In the genomic region with DNA sequence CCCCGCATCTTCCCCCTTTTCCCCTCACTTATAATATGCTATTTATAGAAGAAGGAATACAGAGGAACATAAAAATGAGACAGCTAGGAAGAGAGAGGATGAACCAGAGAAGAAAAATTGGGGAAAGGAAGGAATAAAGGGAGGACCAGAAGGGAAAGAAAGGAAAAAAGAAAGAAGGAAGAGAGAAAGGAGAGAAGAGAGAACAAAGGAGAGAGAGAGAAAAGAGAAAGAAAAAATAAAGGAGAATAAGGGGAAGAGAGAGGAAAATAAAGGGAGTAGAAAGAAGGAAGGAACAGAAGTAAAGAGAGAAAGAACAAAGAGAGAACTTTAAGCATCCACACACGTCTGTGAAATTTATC, we compare ENCODE assay signal across 2 cellular contexts.
TF ChIP-seq lines count a peak whose summit lies in the region.

No MANE protein-coding gene starts in this region.

TF ChIP-seq in GM23338, 12 proteins besides CTCF, POLR2A, EP300 and RAD21:
- TF ChIP-seq ZNF331 (CRISPR knock-in tag; IDR thresholded peaks at IDR 0.05; ENCODE audit: low read depth): no peak
- TF ChIP-seq, protein P1, sequence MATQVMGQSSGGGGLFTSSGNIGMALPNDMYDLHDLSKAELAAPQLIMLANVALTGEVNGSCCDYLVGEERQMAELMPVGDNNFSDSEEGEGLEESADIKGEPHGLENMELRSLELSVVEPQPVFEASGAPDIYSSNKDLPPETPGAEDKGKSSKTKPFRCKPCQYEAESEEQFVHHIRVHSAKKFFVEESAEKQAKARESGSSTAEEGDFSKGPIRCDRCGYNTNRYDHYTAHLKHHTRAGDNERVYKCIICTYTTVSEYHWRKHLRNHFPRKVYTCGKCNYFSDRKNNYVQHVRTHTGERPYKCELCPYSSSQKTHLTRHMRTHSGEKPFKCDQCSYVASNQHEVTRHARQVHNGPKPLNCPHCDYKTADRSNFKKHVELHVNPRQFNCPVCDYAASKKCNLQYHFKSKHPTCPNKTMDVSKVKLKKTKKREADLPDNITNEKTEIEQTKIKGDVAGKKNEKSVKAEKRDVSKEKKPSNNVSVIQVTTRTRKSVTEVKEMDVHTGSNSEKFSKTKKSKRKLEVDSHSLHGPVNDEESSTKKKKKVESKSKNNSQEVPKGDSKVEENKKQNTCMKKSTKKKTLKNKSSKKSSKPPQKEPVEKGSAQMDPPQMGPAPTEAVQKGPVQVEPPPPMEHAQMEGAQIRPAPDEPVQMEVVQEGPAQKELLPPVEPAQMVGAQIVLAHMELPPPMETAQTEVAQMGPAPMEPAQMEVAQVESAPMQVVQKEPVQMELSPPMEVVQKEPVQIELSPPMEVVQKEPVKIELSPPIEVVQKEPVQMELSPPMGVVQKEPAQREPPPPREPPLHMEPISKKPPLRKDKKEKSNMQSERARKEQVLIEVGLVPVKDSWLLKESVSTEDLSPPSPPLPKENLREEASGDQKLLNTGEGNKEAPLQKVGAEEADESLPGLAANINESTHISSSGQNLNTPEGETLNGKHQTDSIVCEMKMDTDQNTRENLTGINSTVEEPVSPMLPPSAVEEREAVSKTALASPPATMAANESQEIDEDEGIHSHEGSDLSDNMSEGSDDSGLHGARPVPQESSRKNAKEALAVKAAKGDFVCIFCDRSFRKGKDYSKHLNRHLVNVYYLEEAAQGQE (IDR thresholded peaks at IDR 0.05; ENCODE audit: unreplicated experiment): no peak
- TF ChIP-seq, protein P2, sequence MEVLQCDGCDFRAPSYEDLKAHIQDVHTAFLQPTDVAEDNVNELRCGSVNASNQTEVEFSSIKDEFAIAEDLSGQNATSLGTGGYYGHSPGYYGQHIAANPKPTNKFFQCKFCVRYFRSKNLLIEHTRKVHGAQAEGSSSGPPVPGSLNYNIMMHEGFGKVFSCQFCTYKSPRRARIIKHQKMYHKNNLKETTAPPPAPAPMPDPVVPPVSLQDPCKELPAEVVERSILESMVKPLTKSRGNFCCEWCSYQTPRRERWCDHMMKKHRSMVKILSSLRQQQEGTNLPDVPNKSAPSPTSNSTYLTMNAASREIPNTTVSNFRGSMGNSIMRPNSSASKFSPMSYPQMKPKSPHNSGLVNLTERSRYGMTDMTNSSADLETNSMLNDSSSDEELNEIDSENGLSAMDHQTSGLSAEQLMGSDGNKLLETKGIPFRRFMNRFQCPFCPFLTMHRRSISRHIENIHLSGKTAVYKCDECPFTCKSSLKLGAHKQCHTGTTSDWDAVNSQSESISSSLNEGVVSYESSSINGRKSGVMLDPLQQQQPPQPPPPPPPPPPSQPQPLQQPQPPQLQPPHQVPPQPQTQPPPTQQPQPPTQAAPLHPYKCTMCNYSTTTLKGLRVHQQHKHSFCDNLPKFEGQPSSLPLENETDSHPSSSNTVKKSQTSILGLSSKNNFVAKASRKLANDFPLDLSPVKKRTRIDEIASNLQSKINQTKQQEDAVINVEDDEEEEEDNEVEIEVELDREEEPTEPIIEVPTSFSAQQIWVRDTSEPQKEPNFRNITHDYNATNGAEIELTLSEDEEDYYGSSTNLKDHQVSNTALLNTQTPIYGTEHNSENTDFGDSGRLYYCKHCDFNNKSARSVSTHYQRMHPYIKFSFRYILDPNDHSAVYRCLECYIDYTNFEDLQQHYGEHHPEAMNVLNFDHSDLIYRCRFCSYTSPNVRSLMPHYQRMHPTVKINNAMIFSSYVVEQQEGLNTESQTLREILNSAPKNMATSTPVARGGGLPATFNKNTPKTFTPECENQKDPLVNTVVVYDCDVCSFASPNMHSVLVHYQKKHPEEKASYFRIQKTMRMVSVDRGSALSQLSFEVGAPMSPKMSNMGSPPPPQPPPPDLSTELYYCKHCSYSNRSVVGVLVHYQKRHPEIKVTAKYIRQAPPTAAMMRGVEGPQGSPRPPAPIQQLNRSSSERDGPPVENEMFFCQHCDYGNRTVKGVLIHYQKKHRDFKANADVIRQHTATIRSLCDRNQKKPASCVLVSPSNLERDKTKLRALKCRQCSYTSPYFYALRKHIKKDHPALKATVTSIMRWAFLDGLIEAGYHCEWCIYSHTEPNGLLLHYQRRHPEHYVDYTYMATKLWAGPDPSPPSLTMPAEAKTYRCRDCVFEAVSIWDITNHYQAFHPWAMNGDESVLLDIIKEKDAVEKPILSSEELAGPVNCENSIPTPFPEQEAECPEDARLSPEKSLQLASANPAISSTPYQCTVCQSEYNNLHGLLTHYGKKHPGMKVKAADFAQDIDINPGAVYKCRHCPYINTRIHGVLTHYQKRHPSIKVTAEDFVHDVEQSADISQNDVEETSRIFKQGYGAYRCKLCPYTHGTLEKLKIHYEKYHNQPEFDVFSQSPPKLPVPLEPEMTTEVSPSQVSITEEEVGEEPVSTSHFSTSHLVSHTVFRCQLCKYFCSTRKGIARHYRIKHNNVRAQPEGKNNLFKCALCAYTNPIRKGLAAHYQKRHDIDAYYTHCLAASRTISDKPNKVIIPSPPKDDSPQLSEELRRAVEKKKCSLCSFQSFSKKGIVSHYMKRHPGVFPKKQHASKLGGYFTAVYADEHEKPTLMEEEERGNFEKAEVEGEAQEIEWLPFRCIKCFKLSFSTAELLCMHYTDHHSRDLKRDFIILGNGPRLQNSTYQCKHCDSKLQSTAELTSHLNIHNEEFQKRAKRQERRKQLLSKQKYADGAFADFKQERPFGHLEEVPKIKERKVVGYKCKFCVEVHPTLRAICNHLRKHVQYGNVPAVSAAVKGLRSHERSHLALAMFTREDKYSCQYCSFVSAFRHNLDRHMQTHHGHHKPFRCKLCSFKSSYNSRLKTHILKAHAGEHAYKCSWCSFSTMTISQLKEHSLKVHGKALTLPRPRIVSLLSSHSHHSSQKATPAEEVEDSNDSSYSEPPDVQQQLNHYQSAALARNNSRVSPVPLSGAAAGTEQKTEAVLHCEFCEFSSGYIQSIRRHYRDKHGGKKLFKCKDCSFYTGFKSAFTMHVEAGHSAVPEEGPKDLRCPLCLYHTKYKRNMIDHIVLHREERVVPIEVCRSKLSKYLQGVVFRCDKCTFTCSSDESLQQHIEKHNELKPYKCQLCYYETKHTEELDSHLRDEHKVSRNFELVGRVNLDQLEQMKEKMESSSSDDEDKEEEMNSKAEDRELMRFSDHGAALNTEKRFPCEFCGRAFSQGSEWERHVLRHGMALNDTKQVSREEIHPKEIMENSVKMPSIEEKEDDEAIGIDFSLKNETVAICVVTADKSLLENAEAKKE (CRISPR knock-in tag; IDR thresholded peaks at IDR 0.05): no peak

TF ChIP-seq in GM12878, 131 proteins besides CTCF, POLR2A, EP300 and RAD21:
- no peak for TF ChIP-seq EZH2 (IDR thresholded peaks at IDR 0.05; ENCODE audit: borderline replicate concordance, control insufficient read depth, low read depth, low read length)
- 0 out of 2 replicates have a peak, but pooled peaks have one; percentile 18 for TF ChIP-seq NBN (IDR thresholded peaks at IDR 0.05)
- no peak for TF ChIP-seq DPF2 (IDR thresholded peaks at IDR 0.05)
TF ChIP-seq in GM12878: peak in this region for 1.
